Comparison of ENCODE assay signal across 8 cellular contexts in the genomic region with DNA sequence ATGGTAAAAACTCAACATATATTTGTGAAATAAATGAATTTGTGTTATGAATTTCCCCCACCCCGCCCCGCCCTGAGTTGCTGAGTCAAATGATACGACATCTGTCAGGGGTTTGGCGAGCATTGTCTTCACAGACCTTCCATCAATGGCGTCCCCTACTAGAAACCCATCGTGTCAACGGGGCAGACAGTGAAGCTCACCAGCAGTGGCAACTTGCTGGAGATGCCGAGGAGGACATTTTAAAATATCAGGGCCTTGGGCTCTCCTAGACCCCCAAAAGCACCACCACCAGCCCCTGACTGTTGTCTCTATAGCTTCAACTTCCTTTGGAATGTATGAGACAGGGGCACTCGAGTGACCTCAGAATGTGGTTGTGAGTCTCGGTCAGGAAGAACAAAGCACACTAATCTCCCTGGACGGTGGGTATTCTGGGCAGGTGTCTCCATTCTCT. TPM values are rescaled to one million over a fixed set of nuclear protein-coding genes. Genes with fewer than 3 reads are reported as not detected.
DNase-seq lines count a peak whose midpoint lies in the region; ATAC-seq and TF ChIP-seq lines count a peak whose summit lies in the region.

No MANE protein-coding gene starts in this region.

- H3K9me3 ChIP-seq in WERI-Rb-1 (ENCODE audit: severe bottlenecking) (no peaks in the 10 kb centered on the region), esophagus (ENCODE audit: control insufficient read depth in 2 of 2, insufficient read depth in 1 of 2, low read depth in 1 of 2, low read length in 1 of 2) (no peaks in the 10 kb centered on the region), neuronal stem cell (replicated peaks in 1 of 2; ENCODE audit: control insufficient read depth in 2 of 2, insufficient read depth in 1 of 2, low read depth in 1 of 2, low read length in 2 of 2) (no peaks in the 10 kb centered on the region)

- H2AFZ ChIP-seq in neuronal stem cell (ENCODE audit: low read length), result peak overlapping the region; percentile 94

- WGBS in esophagus, 2 donors, result 19 to 22% methylated on average over 11 of the region's 11 CpGs
- WGBS in neuronal stem cell (ENCODE audit: extremely low coverage in 2 of 2, insufficient read length in 2 of 2, insufficient replicate concordance in 1 of 2), 2 donors, result no CpG with 5 or more reads among the region's 11 CpGs

- H3K27me3 ChIP-seq in WERI-Rb-1 (ENCODE audit: insufficient read depth, low read depth, severe bottlenecking), result no peaks in the 10 kb centered on the region
- no peaks in the 10 kb centered on the region for H3K27me3 ChIP-seq in esophagus (ENCODE audit: control insufficient read depth in 1 of 2, insufficient read depth in 2 of 2, low read length in 2 of 2)
- H3K27me3 ChIP-seq in neuronal stem cell (ENCODE audit: control insufficient read depth in 3 of 3, insufficient read depth in 3 of 3, low read depth in 1 of 3, low read length in 3 of 3), result no peaks in the 10 kb centered on the region

- H2BK12ac ChIP-seq in neuronal stem cell (ENCODE audit: low read length), result no peak overlapping the region

- H3K79me1 ChIP-seq in neuronal stem cell (ENCODE audit: low read depth, low read length), result no peaks in the 10 kb centered on the region

- H3K18ac ChIP-seq in neuronal stem cell (ENCODE audit: low read length), result no peak overlapping the region

- no peak overlapping the region for H3K9ac ChIP-seq in neuronal stem cell (ENCODE audit: low read depth, low read length, poor library complexity)

- no peak for TF ChIP-seq CTCF in WERI-Rb-1 (IDR thresholded peaks at IDR 0.05; ENCODE audit: low read depth, low read length)

- H3K4me1 ChIP-seq in esophagus (ENCODE audit: control insufficient read depth in 2 of 2, insufficient read depth in 2 of 2, low read length in 1 of 2) (peaks cover 0 to 9% of the 10 kb centered on the region in 2 donors), neuronal stem cell (ENCODE audit: control insufficient read depth in 2 of 2, insufficient read depth in 1 of 2, low read depth in 1 of 2, low read length in 2 of 2) (peaks cover 12 to 13% of the 10 kb centered on the region in 2 donors)

- peak overlapping the region; percentile 82 for H3K27ac ChIP-seq in WERI-Rb-1
- H3K27ac ChIP-seq in esophagus (ENCODE audit: low read depth in 2 of 2, low read length in 1 of 2), result peak overlapping the region; percentile 92 to 94
- H3K27ac ChIP-seq in neuronal stem cell (replicated peaks; ENCODE audit: low read length), result peak overlapping the region; percentile 6

- H2BK120ac ChIP-seq in neuronal stem cell (ENCODE audit: low read depth, low read length), result no peak overlapping the region

- H4K91ac ChIP-seq in neuronal stem cell (ENCODE audit: low read depth, low read length, poor library complexity), result no peak overlapping the region

- peak; percentile 36 for DNase-seq in activated naive CD4-positive, alpha-beta T cell treated with Interleukin-2 at 50 U/mL for 16 hours
- DNase-seq in activated naive CD4-positive, alpha-beta T cell (lab: John Stamatoyannopoulos, UW), result no peak
- DNase-seq in WERI-Rb-1 (peak; percentile 27), neuronal stem cell (ENCODE audit: low spot score) (no peak), NCI-H446 (lab: John Stamatoyannopoulos, UW) (no peak)

- peak overlapping the region; percentile 75 for H3K4me3 ChIP-seq in WERI-Rb-1 (ENCODE audit: low read depth, low read length)
- H3K4me3 ChIP-seq in esophagus (ENCODE audit: low read depth in 1 of 2, low read length in 2 of 2), result peak overlapping the region; percentile 80 to 91
- H3K4me3 ChIP-seq in neuronal stem cell (ENCODE audit: low read length in 2 of 2), result peak overlapping the region; percentile 83 to 94

- H3K14ac ChIP-seq in neuronal stem cell (ENCODE audit: low read length), result no peak overlapping the region

- no peak overlapping the region for H2AK5ac ChIP-seq in neuronal stem cell (ENCODE audit: low read depth, low read length)

- H4K8ac ChIP-seq in neuronal stem cell (ENCODE audit: low read depth, low read length), result no peak overlapping the region

- no peak overlapping the region for H3K23ac ChIP-seq in neuronal stem cell (ENCODE audit: low read depth, low read length, poor library complexity)

- ATAC-seq in HG03139 (IDR thresholded peaks at IDR 0.05; ENCODE audit: unreplicated experiment) (no peak), HG03025 (IDR thresholded peaks at IDR 0.05; ENCODE audit: low FRiP score, unreplicated experiment) (no peak)

- peak overlapping the region; percentile 90 for H3K4me2 ChIP-seq in neuronal stem cell (ENCODE audit: insufficient read depth, low read length, poor library complexity, severe bottlenecking)

- H3K36me3 ChIP-seq in WERI-Rb-1 (peaks cover 34% of the 10 kb centered on the region), esophagus (ENCODE audit: control insufficient read depth in 2 of 2, insufficient read depth in 2 of 2, low read length in 1 of 2) (peaks cover 6 to 11% of the 10 kb centered on the region in 2 donors), neuronal stem cell (replicated peaks in 1 of 2; ENCODE audit: control insufficient read depth in 2 of 2, insufficient read depth in 2 of 2, low read length in 2 of 2) (peaks cover 17 to 39% of the 10 kb centered on the region in 2 donors)

- H2BK5ac ChIP-seq in neuronal stem cell (ENCODE audit: low read length), result no peak overlapping the region

- no peak overlapping the region for H3K4ac ChIP-seq in neuronal stem cell (ENCODE audit: low read length)

- H2BK15ac ChIP-seq in neuronal stem cell (ENCODE audit: low read length), result no peak overlapping the region

RNA-seq across cellular contexts. Expression of a gene that starts 0.8 kb away (rescaled TPM):
- 10 to 100 TPM; 77.9 to 84.7 TPM for polyA plus RNA-seq in esophagus
- polyA plus RNA-seq in neuronal stem cell (2013, experiment 1 of 2), result 32.8 TPM
- polyA plus RNA-seq in neuronal stem cell (2013, experiment 2 of 2), result 30.9 TPM

RNA-seq across cellular contexts. Expression of a gene that starts 14.2 kb away (rescaled TPM):
- 10 to 100 TPM; 13.8 to 19.7 TPM for polyA plus RNA-seq in esophagus
- polyA plus RNA-seq in neuronal stem cell (2013, experiment 1 of 2), result 41.0 TPM
- 39.1 TPM for polyA plus RNA-seq in neuronal stem cell (2013, experiment 2 of 2)

RNA-seq across cellular contexts. Expression of a gene that starts 18.8 kb away (rescaled TPM):
- 10 to 100 TPM; 30.5 to 41.2 TPM for polyA plus RNA-seq in esophagus
- polyA plus RNA-seq in neuronal stem cell (2013, experiment 1 of 2), result 36.7 TPM
- polyA plus RNA-seq in neuronal stem cell (2013, experiment 2 of 2), result 35.2 TPM

RNA-seq across cellular contexts. Expression of a gene that starts 25.8 kb away (rescaled TPM):
- polyA plus RNA-seq in esophagus, result 10 to 100 TPM; 14.5 to 25.2 TPM
- polyA plus RNA-seq in neuronal stem cell (2013, experiment 1 of 2), result 30.8 TPM
- 30.7 TPM for polyA plus RNA-seq in neuronal stem cell (2013, experiment 2 of 2)

RNA-seq across cellular contexts. Expression of a gene that starts 26.6 kb away (rescaled TPM):
- not detected for polyA plus RNA-seq in esophagus
- not detected for polyA plus RNA-seq in neuronal stem cell (2013, experiment 1 of 2)
- 0.11 TPM for polyA plus RNA-seq in neuronal stem cell (2013, experiment 2 of 2)

Comparison
In these comparisons a context has a peak if more than half of its experiments do, and no peak if none do; other contexts are left out.
1. DNase-seq: peak in activated naive CD4-positive, alpha-beta T cell treated with Interleukin-2 at 50 U/mL for 16 hours (single experiment) and WERI-Rb-1 (single experiment); none in activated naive CD4-positive, alpha-beta T cell (0 of 4), neuronal stem cell (single experiment) and NCI-H446 (0 of 2).
2. H3K27ac ChIP-seq: peak in every context shown above with its lines; median percentile 93 in esophagus; 82 in WERI-Rb-1; 6 in neuronal stem cell.
3. Peak in every context shown above with its lines, with median percentiles within 50 percentile points of each other: H3K4me3 ChIP-seq.